ENCODE assay signal across 8 cellular contexts in the genomic region with DNA sequence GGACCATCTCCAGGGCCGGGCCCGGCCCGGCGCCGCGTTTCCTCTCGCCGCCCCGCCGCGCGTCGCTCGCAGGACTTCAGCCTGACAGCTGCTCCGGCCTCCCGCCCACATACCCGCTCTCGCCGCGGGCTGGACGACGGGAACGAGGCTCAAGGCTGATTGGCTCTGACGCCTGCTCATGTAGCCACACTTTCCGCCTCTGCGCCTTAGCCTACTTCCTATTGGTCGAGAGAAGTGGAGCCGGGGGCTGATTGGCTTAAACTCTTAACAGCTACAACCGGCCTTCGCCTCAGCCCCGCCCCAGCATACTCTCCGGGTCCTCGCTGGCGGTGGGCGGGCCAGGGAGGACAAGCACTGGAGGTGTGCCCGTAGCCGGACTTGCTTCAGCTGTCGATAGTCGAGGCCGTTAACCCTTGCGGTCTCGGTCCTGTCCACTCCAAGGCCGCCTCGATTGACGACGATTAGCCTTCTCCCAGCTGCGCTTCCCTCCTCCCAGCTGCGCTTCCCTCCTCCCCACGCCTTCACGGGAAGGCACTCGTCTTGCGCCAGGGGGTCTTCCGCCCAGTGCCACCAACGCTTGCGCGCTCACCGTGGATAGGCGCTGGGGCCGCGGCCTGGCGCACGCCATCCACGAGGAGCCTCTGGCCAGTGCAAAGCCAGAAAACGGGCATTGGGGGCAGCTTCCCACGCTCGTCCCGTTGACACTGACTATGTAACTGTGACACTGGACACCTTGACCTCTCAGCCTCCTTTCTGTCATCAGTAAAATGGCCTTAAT. TPM values are rescaled to one million over a fixed set of nuclear protein-coding genes. Genes with fewer than 3 reads are reported as not detected.
A peak's percentile ranks its signal among the peaks of the same experiment; 100 is the strongest.
DNase-seq lines count a peak whose midpoint lies in the region; ATAC-seq and TF ChIP-seq lines count a peak whose summit lies in the region.

PRADC1 (minus strand) TSS at position 86 of the 778 bp plus-strand sequence; CDS start at position 7, 79 bp downstream.

- no peaks in the 10 kb centered on the region for H3K9me3 ChIP-seq in mucosa of descending colon

- H3K4me3 ChIP-seq in mucosa of descending colon, result peak within 1 kb of the TSS; percentile 62

- peak within 1 kb of the TSS; percentile 96 to 100 (median 99) for H3K4me3 Mint-ChIP-seq in IgD-negative memory B cell

- peaks cover 18 to 32% (median 25%) of the 10 kb centered on the region in 3 donors for H3K4me1 Mint-ChIP-seq in IgD-negative memory B cell

- no peak for TF ChIP-seq CTCF in mucosa of descending colon (IDR thresholded peaks at IDR 0.05)

- H3K36me3 ChIP-seq in mucosa of descending colon (ENCODE audit: low read depth), result no peaks in the 10 kb centered on the region

- peak; percentile 91 for ATAC-seq in GM21529 (IDR thresholded peaks at IDR 0.05; ENCODE audit: unreplicated experiment)
- ATAC-seq in mucosa of descending colon, result peak; percentile 91

- H3K4me1 ChIP-seq in mucosa of descending colon (ENCODE audit: low read depth), result peaks cover 22% of the 10 kb centered on the region

- peak within 1 kb of the TSS; percentile 96 to 99 (median 97) for H3K27ac Mint-ChIP-seq in IgD-negative memory B cell

- intact Hi-C loops in mucosa of descending colon (cut with DNase I, micrococcal nuclease), result no loop called here

- H3K27ac ChIP-seq in epithelial cell of prostate, result peak within 1 kb of the TSS; percentile 78

- H3K9me3 Mint-ChIP-seq in IgD-negative memory B cell, result no peaks in the 10 kb centered on the region

- peak; percentile 99 for DNase-seq in DMS 273 treated with DMSO at 0.1 percent for 48 hours (lab: John Stamatoyannopoulos, UW)
- DNase-seq in OCI-M2 (lab: John Stamatoyannopoulos, UW; ENCODE audit: unreplicated experiment), result peak; percentile 85
- peak; percentile 89 for DNase-seq in activated T-cell treated with anti-CD3 and anti-CD28 coated beads for 48 hours (ENCODE audit: low read depth)
- DNase-seq in epithelial cell of prostate (ENCODE audit: low read depth, low spot score), result peak; percentile 99
- peak; percentile 97 to 99 (median 98) for DNase-seq in mucosa of descending colon
- peak; percentile 90 for DNase-seq in stimulated activated CD8-positive, alpha-beta memory T cell treated with anti-CD3 and anti-CD28 coated beads, Interleukin-4, amount 100 ng/mL, for 24 hours (ENCODE audit: low read depth)

- no peaks in the 10 kb centered on the region for H3K27me3 Mint-ChIP-seq in IgD-negative memory B cell

- no peaks in the 10 kb centered on the region for H3K36me3 Mint-ChIP-seq in IgD-negative memory B cell

RNA-seq across cellular contexts. Expression of gene PRADC1, which starts in this region (rescaled TPM):
- 12.4 TPM for polyA plus RNA-seq in IgD-negative memory B cell
- 10 to 100 TPM; 30.4 to 37.4 (median 34.6) TPM for total RNA-seq in mucosa of descending colon

Comparison
In these comparisons a context has a peak if more than half of its experiments do, and no peak if none do; other contexts are left out.
1. Peak in every context shown above with its lines: DNase-seq, ATAC-seq, H3K4me3 ChIP-seq and H3K27ac ChIP-seq.